18 cellular contexts compared by ENCODE assay signal in genomic region chr19:40590464-40591265, GRCh38. TPM values are rescaled to one million over a fixed set of nuclear protein-coding genes. Genes with fewer than 3 reads are reported as not detected.
DNase-seq lines count a peak whose midpoint lies in the region; ATAC-seq and TF ChIP-seq lines count a peak whose summit lies in the region.
"Had no signal": no experiment of that assay in that cellular context is flagged by ENCODE, and none has a peak within 500 bp of the region (broad histone marks: within the 10 kb centered on the region; RNA-seq: fewer than 3 reads in every experiment).

No MANE protein-coding gene starts in this region.

- no peak for ATAC-seq in IMR-90 (ENCODE audit: low read depth)
- no peak for ATAC-seq in SK-N-SH treated with all-trans-retinoic acid at 6 μM for 48 hours
- no peak for ATAC-seq in HG03025 (IDR thresholded peaks at IDR 0.05; ENCODE audit: low FRiP score, unreplicated experiment)

- peaks cover 4% of the 10 kb centered on the region; the same call in 1 of the 2 replicates for H3K9me1 ChIP-seq in IMR-90 (ENCODE audit: insufficient read depth, low read length)

- no TSS peak for BruUV-seq in IMR-90 (replicated peaks; lab: Mats Ljungman, UMichigan)

- no peak overlapping the region for H2BK15ac ChIP-seq in IMR-90 (ENCODE audit: low read depth, low read length)

- no peak overlapping the region for H3K4me3 ChIP-seq in IMR-90 (ENCODE audit: insufficient read depth, low read depth, low read length)
- H3K4me3 ChIP-seq in colonic mucosa: no peak overlapping the region
- H3K4me3 ChIP-seq in neural progenitor cell: no peak overlapping the region
- H3K4me3 ChIP-seq: BLaER1 treated with 17β-estradiol and CSF1 and Interleukin-3, amounts not matched to agents 10 nM and 100 nM had no signal

- H3K18ac ChIP-seq in IMR-90 (ENCODE audit: low read depth, low read length): no peak overlapping the region

- H3K36me3 Mint-ChIP-seq in CD14-positive monocyte: peaks cover 52 to 62% of the 10 kb centered on the region in 2 donors
- peaks cover 6% of the 10 kb centered on the region for H3K36me3 Mint-ChIP-seq in neural progenitor cell

- H2BK20ac ChIP-seq in IMR-90 (ENCODE audit: low read depth, low read length): no peak overlapping the region

- no peak overlapping the region for H4K91ac ChIP-seq in IMR-90 (ENCODE audit: insufficient read depth, low read depth, low read length)

- H4K8ac ChIP-seq in IMR-90 (ENCODE audit: low read depth in 2 of 2, low read length in 2 of 2): no peak overlapping the region

- no peak overlapping the region for H3K27ac ChIP-seq in IMR-90 (ENCODE audit: insufficient read depth, low read length)
- H3K27ac ChIP-seq in colonic mucosa: no peak overlapping the region
- no peak overlapping the region for H3K27ac ChIP-seq in neural progenitor cell
- H3K27ac ChIP-seq: KMS-11 had no signal

- H2BK5ac ChIP-seq in IMR-90 (ENCODE audit: low read depth, low read length, poor library complexity, severe bottlenecking): no peak overlapping the region

- H2BK120ac ChIP-seq in IMR-90 (ENCODE audit: low read depth, low read length): no peak overlapping the region

- peaks cover 40% of the 10 kb centered on the region for H3K36me3 ChIP-seq in IMR-90 (ENCODE audit: control insufficient read depth, insufficient read depth, low read length)
- no peaks in the 10 kb centered on the region for H3K36me3 ChIP-seq in colonic mucosa
- no peaks in the 10 kb centered on the region for H3K36me3 ChIP-seq in neural progenitor cell

- no peak for TF ChIP-seq POLR2A in IMR-90 (IDR thresholded peaks at IDR 0.05; ENCODE audit: low read depth, low read length)

- DNase-seq in CD14-positive monocyte (ENCODE audit: low spot score) (no peak), IMR-90 (no peak), colonic mucosa (peak; percentile 11), neural progenitor cell (ENCODE audit: low spot score) (peak; percentile 37), SIG-M5 (lab: John Stamatoyannopoulos, UW) (no peak)
- DNase-seq in activated T-cell treated with anti-CD3 and anti-CD28 coated beads, Interleukin-2, amount 50 U/mL, for 1 hour: no peak
- DNase-seq: CD8-positive, alpha-beta memory T cell; H9; MV-4-11; NCI-H1694 treated with DMSO at 0.1 percent for 48 hours; NCI-H510A; NCI-H774; RPMI8226; SW 1271 had no signal

- H3F3A ChIP-seq in neural progenitor cell (ENCODE audit: low read depth): peaks cover 13% of the 10 kb centered on the region

- peak overlapping the region in 6 of 7 donors; percentile 64 to 87 (median 78) for H3K27ac Mint-ChIP-seq in CD14-positive monocyte
- H3K27ac Mint-ChIP-seq in neural progenitor cell: peak overlapping the region; percentile 72

- H3K4me1 Mint-ChIP-seq in CD14-positive monocyte (peaks cover 26% of the 10 kb centered on the region), neural progenitor cell (peaks cover 39% of the 10 kb centered on the region)

- no peak overlapping the region for H2AFZ ChIP-seq in IMR-90 (replicated peaks; ENCODE audit: low read length, poor library complexity)
- no peak overlapping the region for H2AFZ ChIP-seq in neural progenitor cell (replicated peaks)

- H3K9ac ChIP-seq in IMR-90 (ENCODE audit: low read depth, low read length) (no peak overlapping the region), colonic mucosa (ENCODE audit: low read depth in 2 of 2, low read length in 2 of 2) (no peak overlapping the region), neural progenitor cell (no peak overlapping the region)
- H3K9ac ChIP-seq: KMS-11 had no signal

- intact Hi-C loops in CD14-positive monocyte (cut with micrococcal nuclease): no loop called here
- intact Hi-C loops in IMR-90 (cut with micrococcal nuclease): loop anchor here (10.0 kb wide), 1 partner anchor 456 kb away; no protein-coding TSS in a partner anchor
- intact Hi-C loops in colonic mucosa (cut with DNase I): no loop called here

- peaks cover 15 to 18% (median 16%) of the 10 kb centered on the region in 3 donors for H3K27me3 Mint-ChIP-seq in CD14-positive monocyte (ENCODE audit: low read depth in 3 of 3)
- H3K27me3 Mint-ChIP-seq in neural progenitor cell (ENCODE audit: insufficient read depth, low read depth): peaks cover 9% of the 10 kb centered on the region
- H3K27me3 Mint-ChIP-seq: CD8-positive, alpha-beta memory T cell had no signal

- H3K56ac ChIP-seq in IMR-90 (ENCODE audit: extremely low read depth, insufficient read depth, low read length): no peak overlapping the region

- dilution Hi-C loops in IMR-90 (cut with HindIII; ENCODE audit: low sequenced_read_pairs, unreplicated experiment): no loop called here

- H3K4me3 Mint-ChIP-seq in CD14-positive monocyte: no peak overlapping the region
- no peak overlapping the region for H3K4me3 Mint-ChIP-seq in neural progenitor cell
- H3K4me3 Mint-ChIP-seq: CD8-positive, alpha-beta memory T cell; H9 had no signal

- no peak for TF ChIP-seq RAD21 in IMR-90 (IDR thresholded peaks at IDR 0.05; ENCODE audit: low read length)

- no peak overlapping the region for H3K14ac ChIP-seq in IMR-90 (replicated peaks; ENCODE audit: low read depth, low read length)

- H3K27me3 ChIP-seq in IMR-90 (ENCODE audit: control insufficient read depth, insufficient read depth, low read length) (no peaks in the 10 kb centered on the region), colonic mucosa (no peaks in the 10 kb centered on the region), neural progenitor cell (no peaks in the 10 kb centered on the region)

- WGBS in IMR-90 (ENCODE audit: extremely low coverage in 2 of 2, insufficient read length in 1 of 2), 2 experiments: 40% methylated on average over 10 of the region's 22 CpGs; no CpG with 5 or more reads in 1 of the 2 experiments

- POLR2A ChIA-PET in IMR-90 (lab: Charles Lee; ENCODE audit: unreplicated experiment): no interaction called here

- no peak overlapping the region for H2AK5ac ChIP-seq in IMR-90 (ENCODE audit: low read depth, low read length)

- H4K20me1 ChIP-seq in IMR-90 (ENCODE audit: insufficient read depth, low read length) (no peaks in the 10 kb centered on the region), neural progenitor cell (ENCODE audit: low read depth) (no peaks in the 10 kb centered on the region)

- H3K9me3 Mint-ChIP-seq in CD14-positive monocyte (peaks cover 0 to 5% (median 2%) of the 10 kb centered on the region in 7 donors), neural progenitor cell (no peaks in the 10 kb centered on the region)
- H3K9me3 Mint-ChIP-seq: CD8-positive, alpha-beta memory T cell; H9 had no signal

- H3K79me2 ChIP-seq in neural progenitor cell (ENCODE audit: low read depth): no peaks in the 10 kb centered on the region

- peaks cover 0 to 4% of the 10 kb centered on the region in 2 experiments; a peak in 1 of 4 replicates for H3K79me1 ChIP-seq in IMR-90 (ENCODE audit: low read depth in 1 of 2, low read length in 2 of 2)

- in situ Hi-C loops in IMR-90 (cut with MboI; ENCODE audit: low sequenced_read_pairs): no loop called here

- H3K4me2 ChIP-seq in IMR-90 (ENCODE audit: low read depth, low read length) (no peak overlapping the region), neural progenitor cell (peak overlapping the region; percentile 27)
- H3K4me2 ChIP-seq: BLaER1 treated with 17β-estradiol and CSF1 and Interleukin-3, amounts not matched to agents 10 nM and 100 nM; KMS-11 had no signal

- peaks cover 7% of the 10 kb centered on the region for H3K4me1 ChIP-seq in IMR-90 (ENCODE audit: control insufficient read depth, insufficient read depth, low read length)
- H3K4me1 ChIP-seq in colonic mucosa: no peaks in the 10 kb centered on the region
- H3K4me1 ChIP-seq in neural progenitor cell: peaks cover 14% of the 10 kb centered on the region

- H4K5ac ChIP-seq in IMR-90 (ENCODE audit: low read depth, low read length): no peak overlapping the region

- no peak overlapping the region for H3K4ac ChIP-seq in IMR-90 (ENCODE audit: low read depth, low read length)

- no peaks in the 10 kb centered on the region for H3K9me3 ChIP-seq in IMR-90 (ENCODE audit: control insufficient read depth, insufficient read depth, low read length)
- no peaks in the 10 kb centered on the region for H3K9me3 ChIP-seq in colonic mucosa
- no peaks in the 10 kb centered on the region for H3K9me3 ChIP-seq in neural progenitor cell (ENCODE audit: low read depth)
- H3K9me3 ChIP-seq: BLaER1 treated with 17β-estradiol and CSF1 and Interleukin-3, amounts not matched to agents 10 nM and 100 nM had no signal

- CTCF ChIA-PET in IMR-90 (lab: Yijun Ruan, JAX): no interaction called here

- no peak for TF ChIP-seq CTCF in CD14-positive monocyte (IDR thresholded peaks at IDR 0.05)
- no peak for TF ChIP-seq CTCF in IMR-90 (conservative IDR thresholded peaks at IDR 0.05; ENCODE audit: low read depth, low read length)
- no peak for TF ChIP-seq CTCF in colonic mucosa (IDR thresholded peaks at IDR 0.05)
- no peak for TF ChIP-seq CTCF in neural progenitor cell (IDR thresholded peaks at IDR 0.05)

- H3K23ac ChIP-seq in IMR-90 (ENCODE audit: low read depth, low read length): no peak overlapping the region

- H2AK9ac ChIP-seq in IMR-90 (replicated peaks; ENCODE audit: low read depth, low read length, poor library complexity): peak overlapping the region; percentile 16

TF ChIP-seq in IMR-90, 13 proteins besides CTCF, POLR2A, EP300 and RAD21 (continues in another document):
- no peak for TF ChIP-seq MAZ (IDR thresholded peaks at IDR 0.05; ENCODE audit: borderline replicate concordance, low read depth, low read length)
- no peak for TF ChIP-seq CHD1 (IDR thresholded peaks at IDR 0.05; ENCODE audit: low read depth, low read length)

RNA-seq across cellular contexts. Expression of gene LTBP4, which starts 10.5 kb away (rescaled TPM):
- 1 to 10 TPM; 3.8 to 8.0 TPM for polyA plus RNA-seq in CD14-positive monocyte
- total RNA-seq in IMR-90 (2012; rRNA removed): 4.4 and 14.7 TPM in 2 replicates
- 61.6 and 70.3 TPM in 2 replicates for polyA plus RNA-seq in IMR-90 (2012; rRNA removed)
- polyA plus RNA-seq in IMR-90 (2012; cell fraction: cytosol; rRNA removed): 121 and 133 TPM in 2 replicates
- polyA plus RNA-seq in IMR-90 (2012; cell fraction: nucleus; rRNA removed; ENCODE audit: low replicate concordance): 202 and 477 TPM in 2 replicates
- 100 to 1,000 TPM; 143 to 231 TPM for total RNA-seq in colonic mucosa
- 24.7 and 70.0 TPM in 2 replicates for total RNA-seq in neural progenitor cell (ENCODE audit: low replicate concordance)

RNA-seq across cellular contexts. Expression of gene SHKBP1, which starts 14.0 kb away (rescaled TPM):
- 100 to 1,000 TPM; 234 to 284 TPM for polyA plus RNA-seq in CD14-positive monocyte
- total RNA-seq in IMR-90 (2012; rRNA removed): 15.6 and 16.1 TPM in 2 replicates
- polyA plus RNA-seq in IMR-90 (2012; rRNA removed): 94.0 and 108 TPM in 2 replicates
- 70.5 and 114 TPM in 2 replicates for polyA plus RNA-seq in IMR-90 (2012; cell fraction: cytosol; rRNA removed)
- polyA plus RNA-seq in IMR-90 (2012; cell fraction: nucleus; rRNA removed; ENCODE audit: low replicate concordance): 124 and 239 TPM in 2 replicates
- total RNA-seq in colonic mucosa: 10 to 100 TPM; 53.6 to 87.8 TPM
- 20.6 and 63.7 TPM in 2 replicates for total RNA-seq in neural progenitor cell (ENCODE audit: low replicate concordance)

Comparison
In these comparisons a context has a peak if more than half of its experiments do, and no peak if none do; other contexts are left out.
1. DNase-seq: peak in colonic mucosa (single experiment) and neural progenitor cell (single experiment); none in CD14-positive monocyte (single experiment), IMR-90 (single experiment), SIG-M5 (single experiment) and activated T-cell treated with anti-CD3 and anti-CD28 coated beads, Interleukin-2, amount 50 U/mL, for 1 hour (single experiment).